Comparison of ENCODE assay signal across 9 cellular contexts in the genomic region with DNA sequence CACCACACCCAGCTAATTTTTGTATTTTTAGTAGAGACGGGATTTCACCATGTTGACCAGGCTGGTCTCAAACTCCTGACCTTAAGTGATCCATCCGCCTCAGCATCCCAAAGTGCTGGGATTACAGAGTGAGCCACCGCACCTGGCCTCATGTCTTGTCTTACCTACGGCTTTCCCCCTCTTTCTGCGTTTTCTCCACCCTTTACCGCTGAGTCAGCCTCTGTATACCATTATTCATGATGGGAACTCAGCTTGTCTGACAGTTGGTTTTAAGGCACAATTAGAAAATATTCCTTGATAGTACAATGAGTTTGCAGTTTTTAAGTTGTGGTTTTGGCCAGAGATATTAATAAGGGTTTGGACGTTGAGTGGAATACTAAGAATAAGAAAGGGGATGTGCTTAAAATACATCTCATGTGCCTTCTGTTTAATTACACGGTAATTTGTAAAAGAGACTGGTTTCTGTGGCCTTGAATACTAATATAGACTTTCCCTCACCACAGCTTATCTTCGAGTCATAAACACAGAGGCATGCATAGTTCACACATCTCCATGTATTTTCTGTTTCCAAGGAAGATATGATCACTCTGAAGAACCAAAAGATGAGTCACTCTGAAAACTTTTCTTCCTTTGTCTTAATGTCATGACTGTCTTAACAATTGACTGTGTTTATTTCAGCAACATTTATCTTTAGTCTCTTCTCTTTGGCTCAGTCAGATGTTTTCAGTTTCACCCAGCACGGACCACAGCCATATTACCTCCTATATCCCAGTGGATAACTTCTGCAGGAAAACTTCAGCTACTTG. TPM values are rescaled to one million over a fixed set of nuclear protein-coding genes. Genes with fewer than 3 reads are reported as not detected.
A peak's percentile ranks its signal among the peaks of the same experiment; 100 is the strongest.
DNase-seq lines count a peak whose midpoint lies in the region; ATAC-seq lines count a peak whose summit lies in the region.
"Had no signal": no experiment of that assay in that cellular context is flagged by ENCODE, and none has a peak within 500 bp of the region (broad histone marks: within the 10 kb centered on the region; RNA-seq: fewer than 3 reads in every experiment).

No MANE protein-coding gene starts in this region.

- WGBS in esophagus, 2 donors, result 48 to 56% methylated on average over 10 of the region's 10 CpGs

- ATAC-seq in activated T-cell treated with anti-CD3 and anti-CD28 coated beads, Interleukin-2, amount 50 U/mL, for 4 hours, result peak; percentile 88
- peak; percentile 85 for ATAC-seq in stimulated activated naive CD8-positive, alpha-beta T cell treated with anti-CD3 and anti-CD28 coated beads, Interleukin-15, Interleukin-2, amounts not matched to agents 100 U/mL and 50 U/mL, for 24 hours
- ATAC-seq in GM19023 (IDR thresholded peaks at IDR 0.05; ENCODE audit: unreplicated experiment), result no peak
- no peak for ATAC-seq in GM21528 (IDR thresholded peaks at IDR 0.05; ENCODE audit: low FRiP score, unreplicated experiment)

- H3K9me3 ChIP-seq in esophagus (ENCODE audit: control insufficient read depth in 2 of 2, insufficient read depth in 1 of 2, low read depth in 1 of 2, low read length in 1 of 2), result no peaks in the 10 kb centered on the region

- no peaks in the 10 kb centered on the region for H3K27me3 ChIP-seq in esophagus (ENCODE audit: control insufficient read depth in 1 of 2, insufficient read depth in 2 of 2, low read length in 2 of 2)

- peaks cover 7% of the 10 kb centered on the region for H3K36me3 Mint-ChIP-seq in activated T-cell treated with anti-CD3 and anti-CD28 coated beads, Interleukin-2, amount 50 U/mL, for 4 hours (ENCODE audit: insufficient read depth)

- no peak overlapping the region for H3K4me3 ChIP-seq in esophagus (ENCODE audit: low read depth in 1 of 2, low read length in 2 of 2)

- H3K4me1 ChIP-seq in esophagus (ENCODE audit: control insufficient read depth in 2 of 2, insufficient read depth in 2 of 2, low read length in 1 of 2), result no peaks in the 10 kb centered on the region

- peaks cover 64% of the 10 kb centered on the region for H3K4me1 Mint-ChIP-seq in activated T-cell treated with anti-CD3 and anti-CD28 coated beads, Interleukin-2, amount 50 U/mL, for 4 hours (ENCODE audit: low read depth)

- no peaks in the 10 kb centered on the region for H3K9me3 Mint-ChIP-seq in activated T-cell treated with anti-CD3 and anti-CD28 coated beads, Interleukin-2, amount 50 U/mL, for 4 hours

- no peak for DNase-seq in activated T-cell treated with anti-CD3 and anti-CD28 coated beads, Interleukin-2, amount 50 U/mL, for 4 hours
- DNase-seq in activated T-cell treated with anti-CD3 and anti-CD28 coated beads for 4 hours (no peak), SIG-M5 treated with dmso at 0.1 percent for 504 hours (lab: John Stamatoyannopoulos, UW; ENCODE audit: unreplicated experiment) (peak; percentile 76), NCI-H2029 treated with DMSO at 0.1 percent for 48 hours (lab: John Stamatoyannopoulos, UW) (no peak)
- DNase-seq in stimulated activated naive CD8-positive, alpha-beta T cell treated with anti-CD3 and anti-CD28 coated beads, Interleukin-15, Interleukin-2, amounts not matched to agents 100 U/mL and 50 U/mL, for 24 hours, result no peak
- DNase-seq: DMS79 treated with DMSO at 0.1 percent for 48 hours had no signal

- peak overlapping the region; percentile 46 for H3K4me3 Mint-ChIP-seq in activated T-cell treated with anti-CD3 and anti-CD28 coated beads, Interleukin-2, amount 50 U/mL, for 4 hours

- H3K27me3 Mint-ChIP-seq in activated T-cell treated with anti-CD3 and anti-CD28 coated beads, Interleukin-2, amount 50 U/mL, for 4 hours (ENCODE audit: low read depth), result no peaks in the 10 kb centered on the region

- H3K36me3 ChIP-seq in esophagus (ENCODE audit: control insufficient read depth in 2 of 2, insufficient read depth in 2 of 2, low read length in 1 of 2), result no peaks in the 10 kb centered on the region

- peak overlapping the region; percentile 25 to 49 for H3K27ac ChIP-seq in esophagus (ENCODE audit: low read depth in 2 of 2, low read length in 1 of 2)

RNA-seq across cellular contexts. Expression of a gene that starts 54.3 kb away (rescaled TPM):
- 10 to 100 TPM; 14.3 to 28.0 (median 19.7) TPM for total RNA-seq in activated T-cell treated with anti-CD3 and anti-CD28 coated beads, Interleukin-2, amount 50 U/mL, for 4 hours
- polyA plus RNA-seq in esophagus, result 1 to 10 TPM; 7.9 to 9.6 TPM

Comparison
In these comparisons a context has a peak if more than half of its experiments do, and no peak if none do; other contexts are left out.
1. ATAC-seq: peak in activated T-cell treated with anti-CD3 and anti-CD28 coated beads, Interleukin-2, amount 50 U/mL, for 4 hours (2 of 2) and stimulated activated naive CD8-positive, alpha-beta T cell treated with anti-CD3 and anti-CD28 coated beads, Interleukin-15, Interleukin-2, amounts not matched to agents 100 U/mL and 50 U/mL, for 24 hours (single experiment); none in GM19023 (single experiment) and GM21528 (single experiment).